ENCODE assay signal across 8 cellular contexts in genomic region chr10:61992683-61993629, GRCh38.
DNase-seq lines count a peak whose midpoint lies in the region; ATAC-seq and TF ChIP-seq lines count a peak whose summit lies in the region.

No MANE protein-coding gene starts in this region.

- no peaks in the 10 kb centered on the region for H3K79me2 ChIP-seq in OCI-LY3 (ENCODE audit: low read length)
- H3K79me2 ChIP-seq in hepatocyte = peaks cover 89% of the 10 kb centered on the region

- H3K9me3 ChIP-seq in CD4-positive, alpha-beta memory T cell (ENCODE audit: control insufficient read depth in 1 of 2, low read length in 2 of 2) = no peaks in the 10 kb centered on the region
- H3K9me3 ChIP-seq in OCI-LY3 (ENCODE audit: insufficient read depth, low read length) (no peaks in the 10 kb centered on the region), hepatocyte (ENCODE audit: low read depth) (no peaks in the 10 kb centered on the region)

- peak overlapping the region; percentile 60 for H3K27ac ChIP-seq in CD4-positive, alpha-beta memory T cell (ENCODE audit: low read depth, low read length)
- H3K27ac ChIP-seq in OCI-LY3 (ENCODE audit: low read length) = no peak overlapping the region
- H3K27ac ChIP-seq in hepatocyte = peak overlapping the region; percentile 84

- peaks cover 0 to 3% (median 0%) of the 10 kb centered on the region in 8 donors for H3K9me3 Mint-ChIP-seq in CD4-positive, alpha-beta memory T cell
- H3K9me3 Mint-ChIP-seq in HFFc6 = no peaks in the 10 kb centered on the region
- no peaks in the 10 kb centered on the region for H3K9me3 Mint-ChIP-seq in activated naive CD4-positive, alpha-beta T cell treated with anti-CD3 and anti-CD28 coated beads, Interleukin-2, amount 50 U/mL, for 72 hours

- peak overlapping the region; percentile 9 to 39 for H3K4me3 ChIP-seq in CD4-positive, alpha-beta memory T cell (ENCODE audit: low read length in 2 of 2)
- peak overlapping the region; percentile 34 for H3K4me3 ChIP-seq in OCI-LY3 (ENCODE audit: low read length)
- no peak overlapping the region for H3K4me3 ChIP-seq in hepatocyte

- H3K27ac Mint-ChIP-seq in CD4-positive, alpha-beta memory T cell = peak overlapping the region; percentile 87 to 98 (median 94)
- peak overlapping the region; percentile 85 for H3K27ac Mint-ChIP-seq in HFFc6
- H3K27ac Mint-ChIP-seq in activated naive CD4-positive, alpha-beta T cell treated with anti-CD3 and anti-CD28 coated beads, Interleukin-2, amount 50 U/mL, for 72 hours = peak overlapping the region; percentile 97 to 100

- POLR2A ChIA-PET in CD4-positive, alpha-beta memory T cell (lab: Charles Lee; ENCODE audit: partially characterized antibody) = interaction anchor here (0.7 to 2.7 kb wide), 27 partner anchors 9 to 222 kb away, joined by 3 to 86 read pairs (median 5); partner anchors contain the start of gene ARID5B

- H3K27me3 ChIP-seq in CD4-positive, alpha-beta memory T cell (ENCODE audit: insufficient read depth, low read length) = no peaks in the 10 kb centered on the region
- H3K27me3 ChIP-seq in OCI-LY3 (ENCODE audit: low read depth, low read length) (no peaks in the 10 kb centered on the region), hepatocyte (no peaks in the 10 kb centered on the region)

- H3K36me3 Mint-ChIP-seq in CD4-positive, alpha-beta memory T cell = peaks cover 17 to 26% of the 10 kb centered on the region in 2 donors
- H3K36me3 Mint-ChIP-seq in HFFc6 (ENCODE audit: low read depth) = peaks cover 29% of the 10 kb centered on the region
- H3K36me3 Mint-ChIP-seq in activated naive CD4-positive, alpha-beta T cell treated with anti-CD3 and anti-CD28 coated beads, Interleukin-2, amount 50 U/mL, for 72 hours = peaks cover 6 to 57% of the 10 kb centered on the region in 2 donors

- H2AFZ ChIP-seq in OCI-LY3 (ENCODE audit: low read depth, low read length) = no peak overlapping the region
- H2AFZ ChIP-seq in hepatocyte = no peak overlapping the region

- no peaks in the 10 kb centered on the region for H4K20me1 ChIP-seq in OCI-LY3 (ENCODE audit: insufficient read depth, low read length)
- no peaks in the 10 kb centered on the region for H4K20me1 ChIP-seq in hepatocyte (ENCODE audit: insufficient read depth, poor library complexity, severe bottlenecking)

- intact Hi-C loops in CD4-positive, alpha-beta memory T cell (cut with micrococcal nuclease) = loop anchor here (1.0 to 2.0 kb wide), 4 partner anchors 22 to 90 kb away; no protein-coding TSS in a partner anchor

- H3K36me3 ChIP-seq in CD4-positive, alpha-beta memory T cell (ENCODE audit: insufficient read depth, low read length) = no peaks in the 10 kb centered on the region
- no peaks in the 10 kb centered on the region for H3K36me3 ChIP-seq in OCI-LY3 (replicated peaks; ENCODE audit: low read depth, low read length)
- no peaks in the 10 kb centered on the region for H3K36me3 ChIP-seq in hepatocyte (replicated peaks; ENCODE audit: insufficient read depth, low read depth)

- peaks cover 0 to 3% of the 10 kb centered on the region in 2 donors for H3K27me3 Mint-ChIP-seq in CD4-positive, alpha-beta memory T cell
- no peaks in the 10 kb centered on the region for H3K27me3 Mint-ChIP-seq in HFFc6 (ENCODE audit: insufficient read depth)

- peaks cover 71% of the 10 kb centered on the region for H3K4me1 ChIP-seq in CD4-positive, alpha-beta memory T cell (ENCODE audit: insufficient read depth, low read length)
- peaks cover 55% of the 10 kb centered on the region for H3K4me1 ChIP-seq in OCI-LY3 (ENCODE audit: low read length)
- H3K4me1 ChIP-seq in hepatocyte (ENCODE audit: insufficient read depth) = peaks cover 38% of the 10 kb centered on the region

- H3K9me2 ChIP-seq in hepatocyte (replicated peaks; ENCODE audit: insufficient read depth) = no peaks in the 10 kb centered on the region

- ATAC-seq in activated naive CD4-positive, alpha-beta T cell treated with anti-CD3 and anti-CD28 coated beads, Interleukin-2, amount 50 U/mL, for 72 hours = peak; percentile 42 to 66

- no peak overlapping the region for H3K9ac ChIP-seq in OCI-LY3 (ENCODE audit: low read length)

- TF ChIP-seq CTCF in HFFc6 (IDR thresholded peaks at IDR 0.05) (no peak), OCI-LY3 (IDR thresholded peaks at IDR 0.05; ENCODE audit: low read depth, low read length) (no peak), hepatocyte (IDR thresholded peaks at IDR 0.05; ENCODE audit: poor library complexity) (no peak)

- H3K4me2 ChIP-seq in OCI-LY3 (ENCODE audit: low read length) (peak overlapping the region; percentile 68), hepatocyte (peak overlapping the region; percentile 42)

- CTCF ChIA-PET in CD4-positive, alpha-beta memory T cell (lab: Charles Lee; ENCODE audit: partially characterized antibody) = interaction anchor here (0.6 to 3.3 kb wide), 12 partner anchors 11 to 252 kb away, joined by 3 to 24 read pairs (median 4); partner anchors contain the start of gene ARID5B

- H3K4me3 Mint-ChIP-seq in CD4-positive, alpha-beta memory T cell = peak overlapping the region; percentile 47 to 81 (median 74)
- peak overlapping the region; percentile 78 for H3K4me3 Mint-ChIP-seq in HFFc6

- DNase-seq in CD4-positive, alpha-beta memory T cell = peak; percentile 79 to 88 (median 84)
- peak; percentile 84 for DNase-seq in HFFc6
- DNase-seq in activated naive CD4-positive, alpha-beta T cell treated with anti-CD3 and anti-CD28 coated beads, Interleukin-2, amount 50 U/mL, for 72 hours (ENCODE audit: low spot score in 2 of 2) = peak in 1 of 2 donors; percentile 39
- peak; percentile 58 for DNase-seq in hepatocyte (ENCODE audit: low spot score)
- peak; percentile 17 to 37 (median 36) for DNase-seq in stimulated activated CD4-positive, alpha-beta T cell treated with anti-CD3 and anti-CD28 coated beads, TNF-alpha, amount 100 ng/mL, for 48 hours (ENCODE audit: low read depth in 3 of 3)
- no peak for DNase-seq in islet precursor cell
- no peak for DNase-seq in GM19240 (ENCODE audit: insufficient read length, low spot score)

- peaks cover 52 to 72% (median 56%) of the 10 kb centered on the region in 4 donors for H3K4me1 Mint-ChIP-seq in CD4-positive, alpha-beta memory T cell
- peaks cover 65% of the 10 kb centered on the region for H3K4me1 Mint-ChIP-seq in HFFc6 (ENCODE audit: low read depth)

- 40% methylated on average over 7 of the region's 7 CpGs for WGBS in hepatocyte (ENCODE audit: low lambda C conversion rate, missing lambda C conversion rate)

Comparison
In these comparisons a context has a peak if more than half of its experiments do, and no peak if none do; other contexts are left out.
1. DNase-seq: peak in CD4-positive, alpha-beta memory T cell (5 of 5), HFFc6 (single experiment), hepatocyte (single experiment) and stimulated activated CD4-positive, alpha-beta T cell treated with anti-CD3 and anti-CD28 coated beads, TNF-alpha, amount 100 ng/mL, for 48 hours (3 of 3); none in islet precursor cell (single experiment) and GM19240 (single experiment).
2. Peak in every context shown above with its lines, with median percentiles within 50 percentile points of each other: H3K27ac Mint-ChIP-seq.